In genomic region chr3:159828542-159828943, GRCh38 we compare ENCODE assay signal across 8 cellular contexts. TPM values are rescaled to one million over a fixed set of nuclear protein-coding genes. Genes with fewer than 3 reads are reported as not detected.
DNase-seq lines count a peak whose midpoint lies in the region; ATAC-seq and TF ChIP-seq lines count a peak whose summit lies in the region.

No MANE protein-coding gene starts in this region.

- no peaks in the 10 kb centered on the region for H3K9me3 Mint-ChIP-seq in memory B cell
- no peaks in the 10 kb centered on the region for H3K9me3 Mint-ChIP-seq in activated T-helper 17 cell treated with anti-CD3 and anti-CD28 coated beads, Interleukin-2, amount 50 U/mL, for 72 hours

- TF ChIP-seq CTCF in GM10266 (IDR thresholded peaks at IDR 0.05; ENCODE audit: control insufficient read depth, insufficient read depth, low read depth, missing control alignments) (peak; percentile 38), cardiac fibroblast (IDR thresholded peaks at IDR 0.05; ENCODE audit: low read depth, low read length) (peak; percentile 36)

- H3K27ac Mint-ChIP-seq in memory B cell: no peak overlapping the region
- H3K27ac Mint-ChIP-seq in activated T-helper 17 cell treated with anti-CD3 and anti-CD28 coated beads, Interleukin-2, amount 50 U/mL, for 72 hours: no peak overlapping the region

- H3K36me3 Mint-ChIP-seq in memory B cell: no peaks in the 10 kb centered on the region
- H3K36me3 Mint-ChIP-seq in activated T-helper 17 cell treated with anti-CD3 and anti-CD28 coated beads, Interleukin-2, amount 50 U/mL, for 72 hours (ENCODE audit: low read depth): no peaks in the 10 kb centered on the region

- H3K4me3 ChIP-seq in cardiac fibroblast (replicated peaks in 1 of 2; ENCODE audit: low read depth in 2 of 2, low read length in 2 of 2): no peak overlapping the region

- peaks cover 2% of the 10 kb centered on the region for H3K27me3 Mint-ChIP-seq in memory B cell
- H3K27me3 Mint-ChIP-seq in activated T-helper 17 cell treated with anti-CD3 and anti-CD28 coated beads, Interleukin-2, amount 50 U/mL, for 72 hours: peaks cover 6% of the 10 kb centered on the region

- peak; percentile 46 for ATAC-seq in HG03159 (IDR thresholded peaks at IDR 0.05; ENCODE audit: unreplicated experiment)
- ATAC-seq in memory B cell (ENCODE audit: low read depth): peak; percentile 53
- no peak for ATAC-seq in activated T-helper 17 cell treated with anti-CD3 and anti-CD28 coated beads, Interleukin-2, amount 50 U/mL, for 72 hours (replicated peaks)
- ATAC-seq in HG03097 (IDR thresholded peaks at IDR 0.05; ENCODE audit: low FRiP score, unreplicated experiment): no peak

- no peak overlapping the region for H3K4me3 Mint-ChIP-seq in memory B cell
- no peak overlapping the region for H3K4me3 Mint-ChIP-seq in activated T-helper 17 cell treated with anti-CD3 and anti-CD28 coated beads, Interleukin-2, amount 50 U/mL, for 72 hours

- DNase-seq in GM10266 (ENCODE audit: extremely low spot score) (peak; percentile 43), NCI-H526 (lab: John Stamatoyannopoulos, UW) (peak; percentile 76 to 84), cardiac fibroblast (ENCODE audit: low read depth in 2 of 2) (peak; percentile 77 to 78), memory B cell (ENCODE audit: low spot score in 2 of 2) (no peak)
- DNase-seq in activated naive CD4-positive, alpha-beta T cell treated with Interleukin-2 at 50 U/mL for 16 hours: no peak

- H3K4me1 Mint-ChIP-seq in memory B cell: peaks cover 2% of the 10 kb centered on the region
- H3K4me1 Mint-ChIP-seq in activated T-helper 17 cell treated with anti-CD3 and anti-CD28 coated beads, Interleukin-2, amount 50 U/mL, for 72 hours: no peaks in the 10 kb centered on the region

RNA-seq across cellular contexts. Expression of gene SCHIP1, which starts 11.1 kb away (rescaled TPM):
- total RNA-seq in activated T-helper 17 cell treated with anti-CD3 and anti-CD28 coated beads, Interleukin-2, amount 50 U/mL, for 72 hours: not detected

Comparison
In these comparisons a context has a peak if more than half of its experiments do, and no peak if none do; other contexts are left out.
1. DNase-seq: peak in GM10266 (single experiment), NCI-H526 (2 of 2) and cardiac fibroblast (2 of 2); none in memory B cell (0 of 2) and activated naive CD4-positive, alpha-beta T cell treated with Interleukin-2 at 50 U/mL for 16 hours (single experiment).
2. ATAC-seq: peak in HG03159 (single experiment) and memory B cell (single experiment); none in activated T-helper 17 cell treated with anti-CD3 and anti-CD28 coated beads, Interleukin-2, amount 50 U/mL, for 72 hours (single experiment) and HG03097 (single experiment).